ENCODE assay signal across 19 cellular contexts in genomic region chr4:11495291-11495690, GRCh38.
"Had no signal": no experiment of that assay in that cellular context is flagged by ENCODE, and none has a peak within 500 bp of the region (broad histone marks: within the 10 kb centered on the region; RNA-seq: fewer than 3 reads in every experiment).

No MANE protein-coding gene starts in this region.

- H3K9me3 ChIP-seq: body of pancreas had no signal

- H3K27ac ChIP-seq: body of pancreas, coronary artery, tibial nerve had no signal

- H3K4me3 ChIP-seq: body of pancreas, coronary artery, tibial nerve had no signal

- H3K27me3 ChIP-seq: body of pancreas, tibial nerve had no signal

- ATAC-seq: activated naive CD8-positive, alpha-beta T cell treated with anti-CD3 and anti-CD28 coated beads, Interleukin-2, amount 50 U/mL, for 24 hours; body of pancreas; stimulated activated naive B cell treated with anti-CD40 and anti-IgM and Interleukin-4, amounts not matched to agents 10 μg/mL and 1 μg/mL and 100 μg/mL, for 72 hours had no signal

- H3K36me3 ChIP-seq: tibial nerve had no signal

- DNase-seq: activated CD4-positive, alpha-beta T cell treated with anti-CD3 and anti-CD28 coated beads for 1 hour; activated CD4-positive, alpha-beta T cell treated with anti-CD3 and anti-CD28 coated beads, Interleukin-2, amount 50 U/mL, for 4 hours; activated naive CD4-positive, alpha-beta T cell treated with anti-CD3 and anti-CD28 coated beads for 36 hours; activated naive CD8-positive, alpha-beta T cell treated with anti-CD3 and anti-CD28 coated beads, Interleukin-2, amount 50 U/mL, for 24 hours; activated T-cell treated with anti-CD3 and anti-CD28 coated beads, Interleukin-2, amount 50 U/mL, for 1 hour; body of pancreas; central memory CD4-positive, alpha-beta T cell; effector memory CD4-positive, alpha-beta T cell; glutamatergic neuron; hypothalamus; kidney glomerular epithelial cell; nucleus accumbens; posterior cingulate gyrus; retina; stimulated activated CD4-positive, alpha-beta T cell treated with anti-CD3 and anti-CD28 coated beads, Interleukin-2, amount 100 ng/mL, for 48 hours; stimulated activated naive B cell treated with anti-CD40 and anti-IgM and Interleukin-4, amounts not matched to agents 10 μg/mL and 1 μg/mL and 100 μg/mL, for 72 hours; T-helper 9 cell had no signal

- H3K4me1 ChIP-seq: body of pancreas, tibial nerve had no signal
